25 cellular contexts compared by ENCODE assay signal in the genomic region with DNA sequence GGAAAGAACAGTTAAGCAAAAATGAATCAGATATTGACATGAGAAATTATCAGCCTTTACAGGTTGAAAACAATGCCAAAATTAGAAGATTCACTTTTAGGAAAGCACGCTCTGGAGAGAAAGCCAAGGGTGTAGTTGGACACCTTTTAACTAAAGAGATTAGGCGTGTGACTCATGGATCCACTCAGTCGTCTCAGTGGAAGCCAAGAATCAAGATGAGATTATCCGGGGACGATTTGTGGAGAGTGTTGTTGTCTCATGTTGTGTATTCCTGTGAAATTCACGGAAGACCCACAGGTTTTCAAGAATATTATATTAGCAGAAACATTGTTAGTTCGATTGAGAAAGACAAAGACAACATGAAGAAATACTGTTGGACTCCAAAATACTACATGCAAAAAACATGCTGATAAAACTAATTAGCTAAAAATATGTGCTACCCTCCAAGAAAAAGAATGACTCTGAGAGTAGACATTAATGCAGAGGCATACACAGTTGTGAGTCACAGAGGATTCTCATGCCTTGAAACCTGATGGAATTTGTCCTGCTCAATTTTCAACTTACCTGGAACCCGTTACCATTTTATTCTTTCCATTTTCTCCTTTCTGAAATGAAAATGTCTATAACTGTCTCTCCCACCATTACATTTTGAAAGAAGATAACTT.
DNase-seq lines count a peak whose midpoint lies in the region; ATAC-seq and TF ChIP-seq lines count a peak whose summit lies in the region.
"Had no signal": no experiment of that assay in that cellular context is flagged by ENCODE, and none has a peak within 500 bp of the region (broad histone marks: within the 10 kb centered on the region; RNA-seq: fewer than 3 reads in every experiment).

No MANE protein-coding gene starts in this region.

- H3K18ac ChIP-seq in trophoblast cell (ENCODE audit: low read length), result no peak overlapping the region

- no peak overlapping the region for H3K4me2 ChIP-seq in trophoblast cell (ENCODE audit: low read length)

- no peak overlapping the region for H3K4ac ChIP-seq in trophoblast cell (ENCODE audit: low read depth, low read length)

- no peaks in the 10 kb centered on the region for H3K27me3 ChIP-seq in trophoblast cell (ENCODE audit: insufficient read depth, low read length)
- H3K27me3 ChIP-seq: esophagus muscularis mucosa, right atrium auricular region, upper lobe of left lung had no signal

- H3K4me3 ChIP-seq in choroid plexus epithelial cell (ENCODE audit: low read depth, low read length) (no peak overlapping the region), trophoblast cell (ENCODE audit: low read depth, low read length) (no peak overlapping the region)
- H3K4me3 ChIP-seq: esophagus muscularis mucosa, right atrium auricular region, upper lobe of left lung had no signal

- no peaks in the 10 kb centered on the region for H3K4me1 Mint-ChIP-seq in stimulated activated effector memory CD8-positive, alpha-beta T cell treated with anti-CD3 and anti-CD28 coated beads, Interleukin-12 subunit alpha, Interleukin-12 subunit beta, amount 100 ng/mL, for 72 hours
- H3K4me1 Mint-ChIP-seq: activated naive CD4-positive, alpha-beta T cell treated with anti-CD3 and anti-CD28 coated beads, Interleukin-2, amount 10 ng/mL, durations not matched to agents 7 days and 5 days; memory B cell; naive thymus-derived CD4-positive, alpha-beta T cell had no signal

- H3K79me2 ChIP-seq in trophoblast cell (ENCODE audit: control insufficient read depth, insufficient read depth, low read length, poor library complexity), result no peaks in the 10 kb centered on the region

- no peaks in the 10 kb centered on the region for H3K36me3 Mint-ChIP-seq in stimulated activated effector memory CD8-positive, alpha-beta T cell treated with anti-CD3 and anti-CD28 coated beads, Interleukin-12 subunit alpha, Interleukin-12 subunit beta, amount 100 ng/mL, for 72 hours
- H3K36me3 Mint-ChIP-seq: activated naive CD4-positive, alpha-beta T cell treated with anti-CD3 and anti-CD28 coated beads, Interleukin-2, amount 10 ng/mL, durations not matched to agents 7 days and 5 days; memory B cell; naive thymus-derived CD4-positive, alpha-beta T cell had no signal

- peaks cover 0 to 3% of the 10 kb centered on the region in 2 experiments for H3K4me1 ChIP-seq in trophoblast cell (ENCODE audit: control insufficient read depth in 1 of 2, insufficient read depth in 2 of 2, low read length in 2 of 2)
- H3K4me1 ChIP-seq: esophagus muscularis mucosa, right atrium auricular region, upper lobe of left lung had no signal

- no peak overlapping the region for H3K9ac ChIP-seq in trophoblast cell (ENCODE audit: low read length)

- H3K27ac ChIP-seq in trophoblast cell (ENCODE audit: low read depth, low read length), result no peak overlapping the region
- H3K27ac ChIP-seq: esophagus muscularis mucosa, right atrium auricular region, upper lobe of left lung had no signal

- H2BK5ac ChIP-seq in trophoblast cell (ENCODE audit: low read depth, low read length, poor library complexity), result no peak overlapping the region

- TF ChIP-seq CTCF in choroid plexus epithelial cell (conservative IDR thresholded peaks at IDR 0.05; ENCODE audit: low read depth, low read length), result no peak

- no peak overlapping the region for H4K8ac ChIP-seq in trophoblast cell (ENCODE audit: low read depth, low read length)

- no peak overlapping the region for H3K23ac ChIP-seq in trophoblast cell (ENCODE audit: low read length)

- no peak overlapping the region for H2AFZ ChIP-seq in trophoblast cell (ENCODE audit: insufficient read depth, low read length, poor library complexity)

- H3K27ac Mint-ChIP-seq in stimulated activated effector memory CD8-positive, alpha-beta T cell treated with anti-CD3 and anti-CD28 coated beads, Interleukin-12 subunit alpha, Interleukin-12 subunit beta, amount 100 ng/mL, for 72 hours, result no peak overlapping the region
- H3K27ac Mint-ChIP-seq: activated naive CD4-positive, alpha-beta T cell treated with anti-CD3 and anti-CD28 coated beads, Interleukin-2, amount 10 ng/mL, durations not matched to agents 7 days and 5 days; effector memory CD8-positive, alpha-beta T cell; memory B cell; naive thymus-derived CD4-positive, alpha-beta T cell had no signal

- no peaks in the 10 kb centered on the region for H3K9me3 Mint-ChIP-seq in stimulated activated effector memory CD8-positive, alpha-beta T cell treated with anti-CD3 and anti-CD28 coated beads, Interleukin-12 subunit alpha, Interleukin-12 subunit beta, amount 100 ng/mL, for 72 hours
- H3K9me3 Mint-ChIP-seq: activated naive CD4-positive, alpha-beta T cell treated with anti-CD3 and anti-CD28 coated beads, Interleukin-2, amount 10 ng/mL, durations not matched to agents 7 days and 5 days had no signal

- H3K14ac ChIP-seq in trophoblast cell (ENCODE audit: low read length), result no peak overlapping the region

- no peak overlapping the region for H4K12ac ChIP-seq in trophoblast cell (ENCODE audit: low read depth, low read length)

- no peaks in the 10 kb centered on the region for H3K9me3 ChIP-seq in trophoblast cell (ENCODE audit: insufficient read depth, low read depth, low read length)
- H3K9me3 ChIP-seq: right atrium auricular region, upper lobe of left lung had no signal

- ATAC-seq in GM18861 (IDR thresholded peaks at IDR 0.05; ENCODE audit: unreplicated experiment), result no peak
- ATAC-seq in stimulated activated effector memory CD8-positive, alpha-beta T cell treated with anti-CD3 and anti-CD28 coated beads, Interleukin-12 subunit alpha, Interleukin-12 subunit beta, amount 100 ng/mL, for 72 hours, result no peak
- no peak for ATAC-seq in HG03378 (IDR thresholded peaks at IDR 0.05; ENCODE audit: unreplicated experiment)
- ATAC-seq: activated CD4-positive, CD25-positive, alpha-beta regulatory T cell treated with anti-CD3 and anti-CD28 coated beads, Interleukin-2, amount 50 U/mL, for 24 hours; effector memory CD8-positive, alpha-beta T cell; naive thymus-derived CD4-positive, alpha-beta T cell had no signal

- H2BK12ac ChIP-seq in trophoblast cell (ENCODE audit: low read length), result no peak overlapping the region

- H2AK5ac ChIP-seq in trophoblast cell (ENCODE audit: low read length), result no peak overlapping the region

- peak; percentile 62 for DNase-seq in EH (ENCODE audit: low read depth)
- DNase-seq in NCI-H82 (lab: John Stamatoyannopoulos, UW), result peak; percentile 68
- DNase-seq in choroid plexus epithelial cell (ENCODE audit: low read depth), result peak; percentile 23
- DNase-seq in trophoblast cell, result peak; percentile 35 to 81
- DNase-seq in activated naive CD4-positive, alpha-beta T cell treated with anti-CD3 and anti-CD28 coated beads, Interleukin-2, amount 50 U/mL, for 16 hours, result no peak
- DNase-seq in stimulated activated effector memory CD8-positive, alpha-beta T cell treated with anti-CD3 and anti-CD28 coated beads, Interleukin-12 subunit alpha, Interleukin-12 subunit beta, amount 100 ng/mL, for 72 hours (ENCODE audit: low spot score in 2 of 2), result no peak
- DNase-seq: activated CD8-positive, alpha-beta memory T cell treated with anti-CD3 and anti-CD28 coated beads for 24 hours; activated naive CD4-positive, alpha-beta T cell treated with anti-CD3 and anti-CD28 coated beads, Interleukin-2, amount 10 ng/mL, durations not matched to agents 7 days and 5 days; DMS 273 treated with DMSO at 0.1 percent for 48 hours; effector memory CD8-positive, alpha-beta T cell; GF-D8; kidney glomerular epithelial cell; naive thymus-derived CD4-positive, alpha-beta T cell; NCI-H2171 treated with DMSO at 0.1 percent for 48 hours; NCI-H69; occipital lobe; stimulated activated CD8-positive, alpha-beta memory T cell treated with anti-CD3 and anti-CD28 coated beads, Interleukin-4, amount 100 ng/mL, for 48 hours; SW 1271; upper lobe of left lung had no signal

- H4K91ac ChIP-seq in trophoblast cell (ENCODE audit: low read depth, low read length), result no peak overlapping the region

- H2BK120ac ChIP-seq in trophoblast cell (ENCODE audit: insufficient read depth, low read length, poor library complexity), result no peak overlapping the region

- H3K4me3 Mint-ChIP-seq in stimulated activated effector memory CD8-positive, alpha-beta T cell treated with anti-CD3 and anti-CD28 coated beads, Interleukin-12 subunit alpha, Interleukin-12 subunit beta, amount 100 ng/mL, for 72 hours, result no peak overlapping the region
- H3K4me3 Mint-ChIP-seq: activated naive CD4-positive, alpha-beta T cell treated with anti-CD3 and anti-CD28 coated beads, Interleukin-2, amount 10 ng/mL, durations not matched to agents 7 days and 5 days; effector memory CD8-positive, alpha-beta T cell; memory B cell; naive thymus-derived CD4-positive, alpha-beta T cell had no signal

- H3K79me1 ChIP-seq in trophoblast cell (ENCODE audit: low read length), result no peaks in the 10 kb centered on the region

- H3K36me3 ChIP-seq in trophoblast cell (ENCODE audit: control insufficient read depth in 1 of 2, insufficient read depth in 2 of 2, low read length in 2 of 2), result no peaks in the 10 kb centered on the region
- H3K36me3 ChIP-seq: esophagus muscularis mucosa, right atrium auricular region, upper lobe of left lung had no signal

- no CpG with 5 or more reads among the region's 8 CpGs for WGBS in trophoblast cell (ENCODE audit: extremely low coverage, insufficient coverage, insufficient read length)

Comparison
In these comparisons a context has a peak if more than half of its experiments do, and no peak if none do; other contexts are left out.
1. DNase-seq: peak in EH (single experiment), NCI-H82 (single experiment), choroid plexus epithelial cell (single experiment) and trophoblast cell (2 of 2); none in activated naive CD4-positive, alpha-beta T cell treated with anti-CD3 and anti-CD28 coated beads, Interleukin-2, amount 50 U/mL, for 16 hours (single experiment) and stimulated activated effector memory CD8-positive, alpha-beta T cell treated with anti-CD3 and anti-CD28 coated beads, Interleukin-12 subunit alpha, Interleukin-12 subunit beta, amount 100 ng/mL, for 72 hours (0 of 2).